Comparison of ENCODE assay signal across 12 cellular contexts in genomic region chr7:12619461-12620069, GRCh38. TPM values are rescaled to one million over a fixed set of nuclear protein-coding genes. Genes with fewer than 3 reads are reported as not detected.
"Had no signal": no experiment of that assay in that cellular context is flagged by ENCODE, and none has a peak within 500 bp of the region (broad histone marks: within the 10 kb centered on the region; RNA-seq: fewer than 3 reads in every experiment).

No MANE protein-coding gene starts in this region.

- H3K27me3 ChIP-seq: ascending aorta, heart left ventricle, neutrophil, tibial nerve had no signal

- FAIRE-seq: keratinocyte had no signal

- H3K4me3 Mint-ChIP-seq: activated CD4-positive, alpha-beta memory T cell treated with anti-CD3 and anti-CD28 coated beads for 36 hours; activated naive CD8-positive, alpha-beta T cell treated with anti-CD3 and anti-CD28 coated beads, Interleukin-2, amount 50 U/mL, for 24 hours had no signal

- DNase-seq: activated CD4-positive, alpha-beta memory T cell treated with anti-CD3 and anti-CD28 coated beads for 36 hours; activated naive CD4-positive, alpha-beta T cell; activated naive CD8-positive, alpha-beta T cell treated with anti-CD3 and anti-CD28 coated beads, Interleukin-2, amount 50 U/mL, for 24 hours; foreskin melanocyte; heart left ventricle; posterior cingulate gyrus; right cardiac atrium; small intestine had no signal

- H3K4me1 Mint-ChIP-seq: activated naive CD8-positive, alpha-beta T cell treated with anti-CD3 and anti-CD28 coated beads, Interleukin-2, amount 50 U/mL, for 24 hours had no signal

- H3K27ac Mint-ChIP-seq: activated CD4-positive, alpha-beta memory T cell treated with anti-CD3 and anti-CD28 coated beads for 36 hours; activated naive CD8-positive, alpha-beta T cell treated with anti-CD3 and anti-CD28 coated beads, Interleukin-2, amount 50 U/mL, for 24 hours had no signal

- H3K27ac ChIP-seq: ascending aorta, heart left ventricle, neutrophil, tibial nerve had no signal

- H3K9me3 ChIP-seq: ascending aorta, heart left ventricle, neutrophil, tibial nerve had no signal

- H3K36me3 ChIP-seq: ascending aorta, heart left ventricle, neutrophil, tibial nerve had no signal

- H3K4me3 ChIP-seq: ascending aorta, heart left ventricle, tibial nerve had no signal

- H3K9me3 Mint-ChIP-seq: activated CD4-positive, alpha-beta memory T cell treated with anti-CD3 and anti-CD28 coated beads for 36 hours; activated naive CD8-positive, alpha-beta T cell treated with anti-CD3 and anti-CD28 coated beads, Interleukin-2, amount 50 U/mL, for 24 hours had no signal

- H3K27me3 Mint-ChIP-seq: activated naive CD8-positive, alpha-beta T cell treated with anti-CD3 and anti-CD28 coated beads, Interleukin-2, amount 50 U/mL, for 24 hours had no signal

- H3K36me3 Mint-ChIP-seq: activated CD4-positive, alpha-beta memory T cell treated with anti-CD3 and anti-CD28 coated beads for 36 hours had no signal

- H3K4me1 ChIP-seq: ascending aorta had no signal

- ATAC-seq: activated naive CD8-positive, alpha-beta T cell treated with anti-CD3 and anti-CD28 coated beads, Interleukin-2, amount 50 U/mL, for 24 hours; heart left ventricle; right cardiac atrium had no signal

RNA-seq across cellular contexts. Expression of gene SCIN, which starts 49.0 kb away (rescaled TPM):
- total RNA-seq: ascending aorta had no signal
- polyA plus RNA-seq: keratinocyte had no signal
